In the genomic region with DNA sequence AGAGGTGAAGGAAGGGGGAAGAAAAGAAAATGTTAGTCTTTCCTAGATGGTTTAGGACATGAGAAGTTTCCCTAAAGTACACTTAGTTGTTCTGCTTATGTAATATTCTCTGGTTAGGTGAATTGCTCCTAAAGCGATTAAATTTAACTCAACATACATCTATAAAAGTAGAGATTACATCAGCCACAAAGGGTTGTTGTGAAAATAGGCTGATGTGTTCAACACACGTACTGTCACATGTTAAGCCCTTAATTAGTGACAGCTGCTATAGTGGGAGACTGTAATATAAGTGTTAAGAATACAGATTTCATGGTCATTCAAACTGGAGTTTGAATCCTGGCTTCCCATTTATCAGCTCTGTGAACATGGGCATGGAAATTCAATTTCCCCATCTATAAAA, we compare ENCODE assay signal across 21 cellular contexts.
"Had no signal": no experiment of that assay in that cellular context is flagged by ENCODE, and none has a peak within 500 bp of the region (broad histone marks: within the 10 kb centered on the region; RNA-seq: fewer than 3 reads in every experiment).

No MANE protein-coding gene starts in this region.

- H3K27me3 ChIP-seq: esophagus squamous epithelium, left lung, neural progenitor cell, sigmoid colon, spleen, upper lobe of left lung had no signal

- H3K36me3 ChIP-seq: esophagus squamous epithelium, left lung, neural progenitor cell, sigmoid colon, spleen, upper lobe of left lung had no signal

- H3K4me3 ChIP-seq: esophagus squamous epithelium, left lung, neural progenitor cell, sigmoid colon, spleen, upper lobe of left lung had no signal

- DNase-seq: activated CD8-positive, alpha-beta memory T cell treated with anti-CD3 and anti-CD28 coated beads, Interleukin-2, amount 10 ng/mL, durations not matched to agents 7 days and 5 days; activated CD8-positive, alpha-beta T cell treated with anti-CD3 and anti-CD28 coated beads for 36 hours; activated effector memory CD4-positive, alpha-beta T cell treated with anti-CD3 and anti-CD28 coated beads, Interleukin-2, amount 50 U/mL, for 16 hours; activated naive CD4-positive, alpha-beta T cell treated with anti-CD3 and anti-CD28 coated beads, Interleukin-2, amount 10 ng/mL, durations not matched to agents 7 days and 5 days; activated T-cell treated with anti-CD3 and anti-CD28 coated beads for 4 hours; amygdala; cortex of kidney; endodermal cell; esophagus squamous epithelium; foreskin melanocyte; left lung; naive thymus-derived CD8-positive, alpha-beta T cell; posterior cingulate gyrus; sigmoid colon; spleen; stimulated activated CD4-positive, alpha-beta T cell treated with anti-CD3 and anti-CD28 coated beads, Interleukin-4, amount 100 ng/mL, for 1 hour; stimulated activated naive CD4-positive, alpha-beta T cell; upper lobe of left lung had no signal

- ATAC-seq: activated CD4-positive, CD25-positive, alpha-beta regulatory T cell treated with anti-CD3 and anti-CD28 coated beads, Interleukin-2, amount 50 U/mL, for 24 hours; activated CD8-positive, alpha-beta memory T cell treated with anti-CD3 and anti-CD28 coated beads, Interleukin-2, amount 10 ng/mL, durations not matched to agents 7 days and 5 days; activated CD8-positive, alpha-beta T cell treated with anti-CD3 and anti-CD28 coated beads for 36 hours; left lung; naive thymus-derived CD8-positive, alpha-beta T cell had no signal

- H3K27ac ChIP-seq: esophagus squamous epithelium, left lung, neural progenitor cell, sigmoid colon, spleen, upper lobe of left lung, VCaP had no signal

- H3K9me3 ChIP-seq: esophagus squamous epithelium, left lung, sigmoid colon, spleen, upper lobe of left lung had no signal

- H3K4me1 ChIP-seq: neural progenitor cell, sigmoid colon, spleen, upper lobe of left lung had no signal
